Comparison of ENCODE assay signal across 8 cellular contexts in genomic region chrX:154886069-154886788, GRCh38. TPM values are rescaled to one million over a fixed set of nuclear protein-coding genes. Genes with fewer than 3 reads are reported as not detected.
DNase-seq lines count a peak whose midpoint lies in the region; ATAC-seq and TF ChIP-seq lines count a peak whose summit lies in the region.
"Not testable (repeated sequence)": the region's sequence is repeated elsewhere in the genome, so short reads cannot be mapped to it uniquely, and the experiment has no call there.

Gene F8A1 (plus strand): TSS chrX:154886355. CDS start chrX:154886375, 20 bp downstream.

- CTCF ChIA-PET in SK-N-SH (lab: Yijun Ruan, JAX) = not testable (repeated sequence)

- peak within 1 kb of the TSS; percentile 46; the same call in 1 of the 2 replicates for H3K4me3 ChIP-seq in DOHH2 (ENCODE audit: low read length)
- H3K4me3 ChIP-seq in SK-N-SH (ENCODE audit: low read depth in 2 of 2, low read length in 1 of 2) = not testable (repeated sequence)

- H3K27me3 Mint-ChIP-seq in activated T-cell treated with anti-CD3 and anti-CD28 coated beads, Interleukin-2, amount 50 U/mL, for 24 hours; endothelial cell (ENCODE audit: unreplicated experiment); nephron progenitor cell (ENCODE audit: low read depth, poor library complexity): not testable (repeated sequence)

- not testable (repeated sequence) for H3K9ac ChIP-seq in SK-N-SH

- not testable (repeated sequence) for H3K27me3 ChIP-seq in DOHH2 (ENCODE audit: control insufficient read depth, low read length); SK-N-SH (ENCODE audit: insufficient read depth)

- DNase-seq in SK-N-SH = not testable (repeated sequence)
- DNase-seq in activated T-cell treated with anti-CD3 and anti-CD28 coated beads, Interleukin-2, amount 50 U/mL, for 24 hours = peak; percentile 58
- DNase-seq in endothelial cell (ENCODE audit: low spot score) (peak; percentile 5), nephron progenitor cell (peak; percentile 18)
- peak; percentile 1 to 13 for DNase-seq in stimulated activated CD8-positive, alpha-beta memory T cell treated with anti-CD3 and anti-CD28 coated beads, Interleukin-7, amount 100 ng/mL, for 4 hours (ENCODE audit: low read depth in 2 of 2)

- not testable (repeated sequence) for H3K9me3 ChIP-seq in DOHH2 (ENCODE audit: control insufficient read depth, insufficient read depth, low read length); SK-N-SH

- H3F3A ChIP-seq in DOHH2 (ENCODE audit: control insufficient read depth, insufficient read depth); SK-N-SH (replicated peaks; ENCODE audit: insufficient read depth): not testable (repeated sequence)

- not testable (repeated sequence) for H3K9me3 Mint-ChIP-seq in activated T-cell treated with anti-CD3 and anti-CD28 coated beads, Interleukin-2, amount 50 U/mL, for 24 hours; endothelial cell (ENCODE audit: unreplicated experiment)
- peaks cover 17% of the 10 kb centered on the region for H3K9me3 Mint-ChIP-seq in nephron progenitor cell

- POLR2A ChIA-PET in SK-N-SH (lab: Yijun Ruan, JAX) = not testable (repeated sequence)

- not testable (repeated sequence) for H3K27ac ChIP-seq in DOHH2 (ENCODE audit: low read depth, low read length); SK-N-SH (ENCODE audit: low read depth in 2 of 2, low read length in 1 of 2)

- not testable (repeated sequence) for H3K36me3 Mint-ChIP-seq in activated T-cell treated with anti-CD3 and anti-CD28 coated beads, Interleukin-2, amount 50 U/mL, for 24 hours (ENCODE audit: low read depth); endothelial cell (ENCODE audit: low read depth, unreplicated experiment); nephron progenitor cell (ENCODE audit: low read depth)

- not testable (repeated sequence) for H4K20me1 ChIP-seq in DOHH2 (ENCODE audit: control insufficient read depth, insufficient read depth, low read depth, low read length); SK-N-SH (ENCODE audit: insufficient read depth)

- ATAC-seq in GM21447 (IDR thresholded peaks at IDR 0.05; ENCODE audit: unreplicated experiment) (peak; percentile 62), HG03095 (IDR thresholded peaks at IDR 0.05; ENCODE audit: unreplicated experiment) (peak; percentile 55)

- WGBS in SK-N-SH (ENCODE audit: low lambda C conversion rate) = no CpG with 5 or more reads among the region's 91 CpGs

- not testable (repeated sequence) for H3K79me2 ChIP-seq in DOHH2 (ENCODE audit: control insufficient read depth, low read length); SK-N-SH (ENCODE audit: insufficient read depth)

- not testable (repeated sequence) for H3K36me3 ChIP-seq in DOHH2 (ENCODE audit: control insufficient read depth, low read length); SK-N-SH (replicated peaks in 1 of 2; ENCODE audit: control insufficient read depth in 1 of 2, insufficient read depth in 2 of 2, low read length in 1 of 2)

- H2AFZ ChIP-seq in SK-N-SH (ENCODE audit: low read depth) = not testable (repeated sequence)

- H3K27ac Mint-ChIP-seq in activated T-cell treated with anti-CD3 and anti-CD28 coated beads, Interleukin-2, amount 50 U/mL, for 24 hours; endothelial cell (ENCODE audit: unreplicated experiment); nephron progenitor cell: not testable (repeated sequence)

- H3K4me3 Mint-ChIP-seq in activated T-cell treated with anti-CD3 and anti-CD28 coated beads, Interleukin-2, amount 50 U/mL, for 24 hours; endothelial cell (ENCODE audit: unreplicated experiment); nephron progenitor cell: not testable (repeated sequence)

- TF ChIP-seq RAD21 in SK-N-SH (IDR thresholded peaks at IDR 0.05; ENCODE audit: low read length) = not testable (repeated sequence)

- H3K9me2 ChIP-seq in DOHH2 (replicated peaks; ENCODE audit: control insufficient read depth, low read length); SK-N-SH: not testable (repeated sequence)

- not testable (repeated sequence) for H3K4me1 Mint-ChIP-seq in activated T-cell treated with anti-CD3 and anti-CD28 coated beads, Interleukin-2, amount 50 U/mL, for 24 hours (ENCODE audit: low read depth); endothelial cell (ENCODE audit: unreplicated experiment); nephron progenitor cell

- TF ChIP-seq CTCF in DOHH2 (IDR thresholded peaks at IDR 0.05; ENCODE audit: low read depth, low read length, poor library complexity, severe bottlenecking); SK-N-SH (IDR thresholded peaks at IDR 0.05); endothelial cell (IDR thresholded peaks at IDR 0.05; ENCODE audit: unreplicated experiment); nephron progenitor cell (IDR thresholded peaks at IDR 0.05): not testable (repeated sequence)

- not testable (repeated sequence) for H3K4me1 ChIP-seq in DOHH2 (ENCODE audit: control insufficient read depth, low read length); SK-N-SH (ENCODE audit: control insufficient read depth in 1 of 2, insufficient read depth in 2 of 2, low read depth in 1 of 2, low read length in 1 of 2)

- not testable (repeated sequence) for TF ChIP-seq EP300 in SK-N-SH (IDR thresholded peaks at IDR 0.05; ENCODE audit: borderline replicate concordance in 1 of 2, low read depth in 1 of 2, low read length in 1 of 2)

- H3K4me2 ChIP-seq in DOHH2 (ENCODE audit: low read length) (peak within 1 kb of the TSS; percentile 43), SK-N-SH (0 out of 2 replicates have a peak within 1 kb of the TSS, but pooled peaks have one; percentile 41)

RNA-seq across cellular contexts. Expression of gene F8A1, which starts in this region (rescaled TPM):
- polyA plus RNA-seq in SK-N-SH (2012; rRNA removed) = 3.9 and 4.5 TPM in 2 replicates
- 4.5 and 4.8 TPM in 2 replicates for polyA plus RNA-seq in SK-N-SH (2012; cell fraction: cytosol; rRNA removed)
- 2.0 and 2.2 TPM in 2 replicates for polyA plus RNA-seq in SK-N-SH (2012; cell fraction: nucleus; rRNA removed)
- total RNA-seq in endothelial cell (ENCODE audit: unreplicated experiment) = 24.4 TPM
